Comparison of ENCODE assay signal across 12 cellular contexts in genomic region chr15:93823971-93824866, GRCh38.
DNase-seq lines count a peak whose midpoint lies in the region; ATAC-seq and TF ChIP-seq lines count a peak whose summit lies in the region.
"Had no signal": no experiment of that assay in that cellular context is flagged by ENCODE, and none has a peak within 500 bp of the region (broad histone marks: within the 10 kb centered on the region; RNA-seq: fewer than 3 reads in every experiment).

No MANE protein-coding gene starts in this region.

- TF ChIP-seq CTCF in nephron (IDR thresholded peaks at IDR 0.05; ENCODE audit: unreplicated experiment in 3 of 3) (no peak), coronary artery (IDR thresholded peaks at IDR 0.05) (no peak)

- H3K27me3 Mint-ChIP-seq in nephron (ENCODE audit: low read depth), result no peaks in the 10 kb centered on the region
- H3K27me3 Mint-ChIP-seq: CD8-positive, alpha-beta memory T cell had no signal

- no peak overlapping the region for H3K4me3 ChIP-seq in coronary artery
- H3K4me3 ChIP-seq: GM12878, HAP-1 had no signal

- H3K9me3 Mint-ChIP-seq in nephron, result peaks cover 2% of the 10 kb centered on the region
- H3K9me3 Mint-ChIP-seq: CD8-positive, alpha-beta memory T cell had no signal

- H3K4me1 Mint-ChIP-seq in nephron, result peaks cover 73% of the 10 kb centered on the region
- H3K4me1 Mint-ChIP-seq: CD8-positive, alpha-beta memory T cell had no signal

- ATAC-seq in SK-N-SH treated with all-trans-retinoic acid at 6 μM for 48 hours, result no peak
- ATAC-seq: GM12878 had no signal

- DNase-seq in AG08395 (ENCODE audit: low spot score) (peak; percentile 5), Daoy (ENCODE audit: low read depth) (peak; percentile 23), coronary artery (ENCODE audit: low spot score) (no peak), NCI-H345 treated with DMSO at 0.1 percent for 48 hours (lab: John Stamatoyannopoulos, UW; ENCODE audit: unreplicated experiment) (no peak)
- DNase-seq in NK-92 treated with Interleukin-12 subunit alpha and Interleukin-12 subunit beta, amount 100 ng/mL, for 24 hours (lab: John Stamatoyannopoulos, UW), result no peak
- DNase-seq: Caco-2; CD8-positive, alpha-beta memory T cell; IMR-90 had no signal

- H3K27ac Mint-ChIP-seq in nephron, result peak overlapping the region in 2 of 3 experiments; percentile 70 to 84

- H3K27ac ChIP-seq in coronary artery, result no peak overlapping the region

- no peak overlapping the region for H3K4me3 Mint-ChIP-seq in nephron
- H3K4me3 Mint-ChIP-seq: CD8-positive, alpha-beta memory T cell had no signal

- no peaks in the 10 kb centered on the region for H3K36me3 Mint-ChIP-seq in nephron (ENCODE audit: low read depth)
- H3K36me3 Mint-ChIP-seq: CD8-positive, alpha-beta memory T cell had no signal

TF ChIP-seq in SK-N-SH treated with all-trans-retinoic acid at 6 μM for 48 hours, 23 proteins besides CTCF, POLR2A, EP300 and RAD21:
- TF ChIP-seq ZFP3 (CRISPR knock-in tag; IDR thresholded peaks at IDR 0.05) (no peak), SNAI2 (CRISPR knock-in tag; IDR thresholded peaks at IDR 0.05) (no peak), ISL1 (CRISPR knock-in tag; IDR thresholded peaks at IDR 0.05) (no peak), TSHZ2 (CRISPR knock-in tag; IDR thresholded peaks at IDR 0.05) (no peak), TCF4 (CRISPR knock-in tag; IDR thresholded peaks at IDR 0.05; ENCODE audit: borderline replicate concordance) (peak; percentile 30; the same call in 1 of the 2 replicates), ZNF70 (CRISPR knock-in tag; IDR thresholded peaks at IDR 0.05) (no peak), BACH2 (CRISPR knock-in tag; IDR thresholded peaks at IDR 0.05; ENCODE audit: borderline replicate concordance) (no peak), CREB5 (CRISPR knock-in tag; IDR thresholded peaks at IDR 0.05; ENCODE audit: low read depth) (no peak), TOX (CRISPR knock-in tag; IDR thresholded peaks at IDR 0.05; ENCODE audit: borderline replicate concordance) (no peak)

Comparison
In these comparisons a context has a peak if more than half of its experiments do, and no peak if none do; other contexts are left out.
1. DNase-seq: peak in AG08395 (single experiment) and Daoy (single experiment); none in NK-92 treated with Interleukin-12 subunit alpha and Interleukin-12 subunit beta, amount 100 ng/mL, for 24 hours (single experiment), coronary artery (single experiment) and NCI-H345 treated with DMSO at 0.1 percent for 48 hours (single experiment).